In genomic region chr2:169694113-169694893, GRCh38 we compare ENCODE assay signal across 8 cellular contexts. TPM values are rescaled to one million over a fixed set of nuclear protein-coding genes. Genes with fewer than 3 reads are reported as not detected.
DNase-seq lines count a peak whose midpoint lies in the region; ATAC-seq, FAIRE-seq and TF ChIP-seq lines count a peak whose summit lies in the region.

Gene CFAP210 (minus strand): TSS chr2:169694405. CDS start chr2:169694327, 78 bp downstream.
Gene PHOSPHO2 (plus strand): TSS chr2:169694469. CDS start chr2:169700972, 6,503 bp downstream.

- DNase-seq in NCI-H1694 treated with DMSO at 0.1 percent for 48 hours (lab: John Stamatoyannopoulos, UW) (peak; percentile 89), T-helper 17 cell (peak; percentile 93 to 98 (median 95)), anterior cingulate cortex (lab: John Stamatoyannopoulos, UW) (peak; percentile 79 to 100 (median 95)), right atrium auricular region (ENCODE audit: low spot score) (peak; percentile 100), prostate gland (ENCODE audit: low spot score) (peak; percentile 99), urothelium cell line (ENCODE audit: low spot score) (peak; percentile 97)

- H3K27ac Mint-ChIP-seq in T-helper 17 cell: peak within 1 kb of the TSS; percentile 96

- 1% methylated on average over 60 of the region's 63 CpGs for WGBS in prostate gland

- peaks cover 3% of the 10 kb centered on the region for H3K36me3 Mint-ChIP-seq in T-helper 17 cell (ENCODE audit: low read depth)

- peaks cover 6% of the 10 kb centered on the region for H3K9me3 ChIP-seq in T-helper 17 cell (ENCODE audit: control insufficient read depth, low read length, poor library complexity, severe bottlenecking)
- peaks cover 0 to 5% of the 10 kb centered on the region in 2 donors for H3K9me3 ChIP-seq in right atrium auricular region
- no peaks in the 10 kb centered on the region for H3K9me3 ChIP-seq in prostate gland

- intact Hi-C loops in prostate gland (cut with DNase I): loop anchor here (10.0 kb wide), 1 partner anchor 110 kb away; the partner anchor contains the start of gene PPIG

- H3K4me1 Mint-ChIP-seq in T-helper 17 cell: peaks cover 15% of the 10 kb centered on the region

- peak within 1 kb of the TSS; percentile 55 to 81 for H3K4me3 ChIP-seq in right atrium auricular region
- H3K4me3 ChIP-seq in prostate gland: peak within 1 kb of the TSS; percentile 71 to 78

- no peaks in the 10 kb centered on the region for H3K27me3 Mint-ChIP-seq in T-helper 17 cell

- H3K27me3 ChIP-seq in right atrium auricular region: no peaks in the 10 kb centered on the region
- no peaks in the 10 kb centered on the region for H3K27me3 ChIP-seq in prostate gland (replicated peaks; ENCODE audit: insufficient read depth)

- TF ChIP-seq POLR2A in prostate gland (IDR thresholded peaks at IDR 0.05): peak; percentile 85

- peak within 1 kb of the TSS; percentile 92 for H3K4me3 Mint-ChIP-seq in T-helper 17 cell

- peak within 1 kb of the TSS; percentile 82 to 87 for H3K27ac ChIP-seq in right atrium auricular region
- peak within 1 kb of the TSS; percentile 89 to 91 for H3K27ac ChIP-seq in prostate gland

- H3K4me1 ChIP-seq in right atrium auricular region (peaks cover 0 to 17% of the 10 kb centered on the region in 2 donors), prostate gland (replicated peaks) (no peaks in the 10 kb centered on the region)

- ATAC-seq in GM18499 (IDR thresholded peaks at IDR 0.05; ENCODE audit: insufficient read depth, unreplicated experiment) (peak; percentile 92), HG02938 (IDR thresholded peaks at IDR 0.05; ENCODE audit: unreplicated experiment) (peak; percentile 93), T-helper 17 cell (peak; percentile 94)

- peak; percentile 96 for FAIRE-seq in urothelium cell line (lab: Jason Lieb, UNC)

- H3K36me3 ChIP-seq in right atrium auricular region (no peaks in the 10 kb centered on the region), prostate gland (no peaks in the 10 kb centered on the region)

- TF ChIP-seq CTCF in right atrium auricular region (IDR thresholded peaks at IDR 0.05): no peak
- TF ChIP-seq CTCF in prostate gland (IDR thresholded peaks at IDR 0.05): peak in 1 of 4 experiments; percentile 30

RNA-seq across cellular contexts. Expression of gene CFAP210, which starts in this region (rescaled TPM):
- total RNA-seq in T-helper 17 cell (1 to 10 TPM; 1.6 to 3.7 TPM), right atrium auricular region (not detected), prostate gland (1 to 10 TPM in 1 of 2 donors, under 1 TPM in 1; 0.27 to 1.0 TPM)

RNA-seq across cellular contexts. Expression of gene PHOSPHO2, which starts in this region (rescaled TPM):
- total RNA-seq in T-helper 17 cell: 1 to 10 TPM; 3.8 to 4.2 TPM
- total RNA-seq in right atrium auricular region: 1 to 10 TPM; 3.4 to 4.8 TPM
- total RNA-seq in prostate gland: 10 to 100 TPM; 11.9 to 17.4 TPM

Comparison
In these comparisons a context has a peak if more than half of its experiments do, and no peak if none do; other contexts are left out.
1. Peak in every context shown above with its lines: DNase-seq, ATAC-seq, H3K4me3 ChIP-seq and H3K27ac ChIP-seq.